ENCODE assay signal across 17 cellular contexts in the genomic region with DNA sequence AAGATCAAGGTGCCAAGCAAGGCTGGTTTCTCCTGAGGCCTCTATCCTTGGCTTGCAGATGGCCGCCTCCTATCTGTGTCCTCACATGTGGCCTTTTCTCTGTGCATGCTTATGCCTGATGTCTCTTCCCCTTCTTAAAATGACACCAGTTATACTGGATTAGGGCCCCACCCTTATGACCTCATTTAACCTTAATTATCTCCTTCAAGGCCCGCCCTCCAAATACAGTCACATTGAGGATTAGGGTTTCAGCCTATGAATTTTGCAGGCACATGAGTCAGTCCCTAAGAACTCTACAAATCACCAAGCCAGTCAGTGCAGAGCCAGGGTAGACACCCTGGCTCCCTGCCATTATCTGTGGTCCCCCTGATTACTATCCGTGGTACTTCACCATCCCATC. TPM values are rescaled to one million over a fixed set of nuclear protein-coding genes. Genes with fewer than 3 reads are reported as not detected.
A peak's percentile ranks its signal among the peaks of the same experiment; 100 is the strongest.
DNase-seq lines count a peak whose midpoint lies in the region; ATAC-seq and TF ChIP-seq lines count a peak whose summit lies in the region.
"Had no signal": no experiment of that assay in that cellular context is flagged by ENCODE, and none has a peak within 500 bp of the region (broad histone marks: within the 10 kb centered on the region; RNA-seq: fewer than 3 reads in every experiment).

No MANE protein-coding gene starts in this region.

- no peak overlapping the region for H2BK12ac ChIP-seq in neuronal stem cell (ENCODE audit: low read length)

- H3K18ac ChIP-seq in neuronal stem cell (ENCODE audit: low read length), result no peak overlapping the region

- peaks cover 64% of the 10 kb centered on the region for H3K4me1 Mint-ChIP-seq in activated T-cell treated with anti-CD3 and anti-CD28 coated beads, Interleukin-2, amount 50 U/mL, for 24 hours (ENCODE audit: low read depth)
- peaks cover 69% of the 10 kb centered on the region for H3K4me1 Mint-ChIP-seq in activated T-helper 1 cell treated with anti-CD3 and anti-CD28 coated beads, Interleukin-12 subunit alpha, Interleukin-12 subunit beta, Interleukin-2, Interleukin-4 antibody, amounts not matched to agents 30 ng/mL and 10 ng/mL and 1 ng/mL, durations not matched to agents 14 hours and 24 hours and 36 hours (ENCODE audit: low read depth)

- H3K27me3 Mint-ChIP-seq in activated T-cell treated with anti-CD3 and anti-CD28 coated beads, Interleukin-2, amount 50 U/mL, for 24 hours, result no peaks in the 10 kb centered on the region
- H3K27me3 Mint-ChIP-seq in activated T-helper 1 cell treated with anti-CD3 and anti-CD28 coated beads, Interleukin-12 subunit alpha, Interleukin-12 subunit beta, Interleukin-2, Interleukin-4 antibody, amounts not matched to agents 30 ng/mL and 10 ng/mL and 1 ng/mL, durations not matched to agents 14 hours and 24 hours and 36 hours (ENCODE audit: insufficient read depth), result peaks cover 9% of the 10 kb centered on the region

- no peak overlapping the region for H3K4me3 Mint-ChIP-seq in activated T-cell treated with anti-CD3 and anti-CD28 coated beads, Interleukin-2, amount 50 U/mL, for 24 hours
- H3K4me3 Mint-ChIP-seq in activated T-helper 1 cell treated with anti-CD3 and anti-CD28 coated beads, Interleukin-12 subunit alpha, Interleukin-12 subunit beta, Interleukin-2, Interleukin-4 antibody, amounts not matched to agents 30 ng/mL and 10 ng/mL and 1 ng/mL, durations not matched to agents 14 hours and 24 hours and 36 hours, result peak overlapping the region; percentile 4
- H3K4me3 Mint-ChIP-seq: activated CD4-positive, alpha-beta T cell treated with anti-CD3 and anti-CD28 coated beads, Interleukin-2, amount 10 ng/mL, durations not matched to agents 24 days and 14 days; mesothelial cell of epicardium had no signal

- peaks cover 4% of the 10 kb centered on the region for H3K9me3 Mint-ChIP-seq in activated T-cell treated with anti-CD3 and anti-CD28 coated beads, Interleukin-2, amount 50 U/mL, for 24 hours
- H3K9me3 Mint-ChIP-seq in activated T-helper 1 cell treated with anti-CD3 and anti-CD28 coated beads, Interleukin-12 subunit alpha, Interleukin-12 subunit beta, Interleukin-2, Interleukin-4 antibody, amounts not matched to agents 30 ng/mL and 10 ng/mL and 1 ng/mL, durations not matched to agents 14 hours and 24 hours and 36 hours, result no peaks in the 10 kb centered on the region
- H3K9me3 Mint-ChIP-seq: activated CD4-positive, alpha-beta T cell treated with anti-CD3 and anti-CD28 coated beads, Interleukin-2, amount 10 ng/mL, durations not matched to agents 24 days and 14 days had no signal

- H3K27ac Mint-ChIP-seq in activated T-cell treated with anti-CD3 and anti-CD28 coated beads, Interleukin-2, amount 50 U/mL, for 24 hours, result peak overlapping the region; percentile 86
- peak overlapping the region; percentile 6 for H3K27ac Mint-ChIP-seq in activated T-helper 1 cell treated with anti-CD3 and anti-CD28 coated beads, Interleukin-12 subunit alpha, Interleukin-12 subunit beta, Interleukin-2, Interleukin-4 antibody, amounts not matched to agents 30 ng/mL and 10 ng/mL and 1 ng/mL, durations not matched to agents 14 hours and 24 hours and 36 hours
- H3K27ac Mint-ChIP-seq: activated CD4-positive, alpha-beta T cell treated with anti-CD3 and anti-CD28 coated beads, Interleukin-2, amount 10 ng/mL, durations not matched to agents 24 days and 14 days; mesothelial cell of epicardium had no signal

- no peak overlapping the region for H3K4me2 ChIP-seq in neuronal stem cell (ENCODE audit: insufficient read depth, low read length, poor library complexity, severe bottlenecking)

- no peak overlapping the region for H2BK5ac ChIP-seq in neuronal stem cell (ENCODE audit: low read length)

- H2BK120ac ChIP-seq in neuronal stem cell (ENCODE audit: low read depth, low read length), result no peak overlapping the region

- no peak overlapping the region for H3K27ac ChIP-seq in neuronal stem cell (replicated peaks; ENCODE audit: low read length)
- no peak overlapping the region for H3K27ac ChIP-seq in ascending aorta
- H3K27ac ChIP-seq: pancreas, testis had no signal

- H3K9ac ChIP-seq in neuronal stem cell (ENCODE audit: low read depth, low read length, poor library complexity), result no peak overlapping the region

- H3K9me3 ChIP-seq in neuronal stem cell (replicated peaks in 1 of 2; ENCODE audit: control insufficient read depth in 2 of 2, insufficient read depth in 1 of 2, low read depth in 1 of 2, low read length in 2 of 2), result no peaks in the 10 kb centered on the region
- H3K9me3 ChIP-seq in ascending aorta, result no peaks in the 10 kb centered on the region
- H3K9me3 ChIP-seq: pancreas, testis had no signal

- H4K8ac ChIP-seq in neuronal stem cell (ENCODE audit: low read depth, low read length), result no peak overlapping the region

- no peak for ATAC-seq in GM19455 (IDR thresholded peaks at IDR 0.05; ENCODE audit: unreplicated experiment)
- ATAC-seq: pancreas had no signal

- peaks cover 4 to 5% of the 10 kb centered on the region in 2 donors for H3K4me1 ChIP-seq in neuronal stem cell (ENCODE audit: control insufficient read depth in 2 of 2, insufficient read depth in 1 of 2, low read depth in 1 of 2, low read length in 2 of 2)
- peaks cover 0 to 9% of the 10 kb centered on the region in 2 donors for H3K4me1 ChIP-seq in ascending aorta

- H3K27me3 ChIP-seq in neuronal stem cell (ENCODE audit: control insufficient read depth in 3 of 3, insufficient read depth in 3 of 3, low read depth in 1 of 3, low read length in 3 of 3) (no peaks in the 10 kb centered on the region), ascending aorta (no peaks in the 10 kb centered on the region)
- H3K27me3 ChIP-seq: brain microvascular endothelial cell, pancreas, testis had no signal

- peak overlapping the region; percentile 50 for H2AK5ac ChIP-seq in neuronal stem cell (ENCODE audit: low read depth, low read length)

- H3K23ac ChIP-seq in neuronal stem cell (ENCODE audit: low read depth, low read length, poor library complexity), result no peak overlapping the region

- no peak overlapping the region for H4K91ac ChIP-seq in neuronal stem cell (ENCODE audit: low read depth, low read length, poor library complexity)

- no peak for DNase-seq in activated T-cell treated with anti-CD3 and anti-CD28 coated beads, Interleukin-2, amount 50 U/mL, for 24 hours
- no peak for DNase-seq in activated T-cell treated with anti-CD3 and anti-CD28 coated beads for 4 hours
- DNase-seq in NCI-H69 (lab: John Stamatoyannopoulos, UW), result peak; percentile 26
- no peak for DNase-seq in activated T-helper 1 cell treated with anti-CD3 and anti-CD28 coated beads, Interleukin-12 subunit alpha, Interleukin-12 subunit beta, Interleukin-2, Interleukin-4 antibody, amounts not matched to agents 30 ng/mL and 10 ng/mL and 1 ng/mL, durations not matched to agents 14 hours and 24 hours and 36 hours (ENCODE audit: low spot score)
- DNase-seq in neuronal stem cell (ENCODE audit: low spot score), result no peak
- no peak for DNase-seq in NCI-H345 treated with DMSO at 0.1 percent for 48 hours (lab: John Stamatoyannopoulos, UW; ENCODE audit: unreplicated experiment)
- no peak for DNase-seq in ascending aorta (ENCODE audit: low spot score in 2 of 2)
- DNase-seq: activated CD4-positive, alpha-beta T cell treated with anti-CD3 and anti-CD28 coated beads, Interleukin-2, amount 10 ng/mL, durations not matched to agents 24 days and 14 days; activated gamma-delta T cell; brain microvascular endothelial cell; foreskin fibroblast; H7; pancreas; SW 1271; testis had no signal

- no peak overlapping the region for H3K4me3 ChIP-seq in neuronal stem cell (ENCODE audit: low read length in 2 of 2)
- H3K4me3 ChIP-seq in ascending aorta, result no peak overlapping the region
- H3K4me3 ChIP-seq: pancreas, testis had no signal

- H3K36me3 ChIP-seq in neuronal stem cell (replicated peaks in 1 of 2; ENCODE audit: control insufficient read depth in 2 of 2, insufficient read depth in 2 of 2, low read length in 2 of 2), result no peaks in the 10 kb centered on the region
- H3K36me3 ChIP-seq in ascending aorta, result no peaks in the 10 kb centered on the region
- H3K36me3 ChIP-seq: brain microvascular endothelial cell, pancreas had no signal

- H3K36me3 Mint-ChIP-seq in activated T-cell treated with anti-CD3 and anti-CD28 coated beads, Interleukin-2, amount 50 U/mL, for 24 hours (ENCODE audit: low read depth), result no peaks in the 10 kb centered on the region
- H3K36me3 Mint-ChIP-seq in activated T-helper 1 cell treated with anti-CD3 and anti-CD28 coated beads, Interleukin-12 subunit alpha, Interleukin-12 subunit beta, Interleukin-2, Interleukin-4 antibody, amounts not matched to agents 30 ng/mL and 10 ng/mL and 1 ng/mL, durations not matched to agents 14 hours and 24 hours and 36 hours (ENCODE audit: low read depth), result peaks cover 5% of the 10 kb centered on the region

- H3K79me1 ChIP-seq in neuronal stem cell (ENCODE audit: low read depth, low read length), result peaks cover 2% of the 10 kb centered on the region

- no peak overlapping the region for H3K14ac ChIP-seq in neuronal stem cell (ENCODE audit: low read length)

- H2AFZ ChIP-seq in neuronal stem cell (ENCODE audit: low read length), result no peak overlapping the region

- H2BK15ac ChIP-seq in neuronal stem cell (ENCODE audit: low read length), result no peak overlapping the region

- WGBS in neuronal stem cell (ENCODE audit: extremely low coverage in 2 of 2, insufficient read length in 2 of 2, insufficient replicate concordance in 1 of 2), 2 donors, result no CpG with 5 or more reads among the region's 3 CpGs

- intact Hi-C loops in activated T-helper 1 cell treated with anti-CD3 and anti-CD28 coated beads, Interleukin-12 subunit alpha, Interleukin-12 subunit beta, Interleukin-2, Interleukin-4 antibody, amounts not matched to agents 30 ng/mL and 10 ng/mL and 1 ng/mL, durations not matched to agents 14 hours and 24 hours and 36 hours (cut with micrococcal nuclease), result loop anchor here (2.0 kb wide), 2 partner anchors 54 to 152 kb away; no protein-coding TSS in a partner anchor
- intact Hi-C loops in ascending aorta (cut with DNase I), result no loop called here

- H3K4ac ChIP-seq in neuronal stem cell (ENCODE audit: low read length), result no peak overlapping the region

- no peak for TF ChIP-seq CTCF in ascending aorta (IDR thresholded peaks at IDR 0.05)

RNA-seq across cellular contexts. Expression of a gene that starts 51.6 kb away (rescaled TPM):
- 0.32 and 0.47 TPM in 2 replicates for total RNA-seq in activated T-helper 1 cell treated with anti-CD3 and anti-CD28 coated beads, Interleukin-12 subunit alpha, Interleukin-12 subunit beta, Interleukin-2, Interleukin-4 antibody, amounts not matched to agents 30 ng/mL and 10 ng/mL and 1 ng/mL, durations not matched to agents 14 hours and 24 hours and 36 hours
- polyA plus RNA-seq in neuronal stem cell (2013, experiment 1 of 2), result 12.3 TPM
- 12.9 TPM for polyA plus RNA-seq in neuronal stem cell (2013, experiment 2 of 2)
- total RNA-seq in ascending aorta, result 4.7 TPM
